Comparison of ENCODE assay signal across 1 cellular context in the genomic region with DNA sequence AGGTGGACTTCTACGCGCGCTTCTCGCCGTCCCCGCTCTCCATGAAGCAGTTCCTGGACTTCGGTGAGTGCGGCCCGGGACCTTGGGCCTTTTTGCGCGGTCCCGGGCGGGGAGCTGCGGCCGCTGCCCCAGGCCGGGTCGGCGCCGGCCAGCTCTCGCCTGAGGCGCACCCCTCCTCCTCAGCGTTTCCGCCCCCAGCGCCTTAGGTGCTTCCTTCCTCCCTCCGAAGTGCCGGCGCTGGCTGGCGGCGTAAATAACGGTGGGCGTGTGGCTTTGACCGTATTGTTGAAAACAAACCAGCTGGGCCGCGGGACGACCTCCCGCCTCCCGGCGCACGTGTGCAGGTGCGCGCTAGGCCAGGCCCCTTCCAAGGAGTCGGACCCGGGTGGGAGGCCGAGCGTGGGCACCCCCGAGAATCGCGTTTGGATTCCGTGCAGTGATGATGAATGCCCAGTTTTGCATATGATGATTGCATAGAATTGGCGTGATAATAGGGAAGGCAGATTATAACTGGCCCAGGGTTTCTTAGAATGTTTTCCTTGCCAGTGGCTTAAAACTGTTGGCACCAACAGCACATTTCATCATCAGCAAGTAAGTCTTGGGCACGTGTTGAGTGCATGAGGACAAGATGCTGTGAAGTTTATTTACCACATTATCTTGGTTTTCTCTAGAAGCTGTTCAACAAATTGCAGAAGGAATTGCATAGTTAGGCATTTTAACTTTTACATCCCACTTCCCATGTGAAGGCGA.
A peak's percentile ranks its signal among the peaks of the same experiment; 100 is the strongest.
TF ChIP-seq lines count a peak whose summit lies in the region.

No MANE protein-coding gene starts in this region.

TF ChIP-seq in HepG2, 621 proteins besides CTCF, POLR2A, EP300 and RAD21 (continued from another document and continues in another):
- TF ChIP-seq, protein P1, sequence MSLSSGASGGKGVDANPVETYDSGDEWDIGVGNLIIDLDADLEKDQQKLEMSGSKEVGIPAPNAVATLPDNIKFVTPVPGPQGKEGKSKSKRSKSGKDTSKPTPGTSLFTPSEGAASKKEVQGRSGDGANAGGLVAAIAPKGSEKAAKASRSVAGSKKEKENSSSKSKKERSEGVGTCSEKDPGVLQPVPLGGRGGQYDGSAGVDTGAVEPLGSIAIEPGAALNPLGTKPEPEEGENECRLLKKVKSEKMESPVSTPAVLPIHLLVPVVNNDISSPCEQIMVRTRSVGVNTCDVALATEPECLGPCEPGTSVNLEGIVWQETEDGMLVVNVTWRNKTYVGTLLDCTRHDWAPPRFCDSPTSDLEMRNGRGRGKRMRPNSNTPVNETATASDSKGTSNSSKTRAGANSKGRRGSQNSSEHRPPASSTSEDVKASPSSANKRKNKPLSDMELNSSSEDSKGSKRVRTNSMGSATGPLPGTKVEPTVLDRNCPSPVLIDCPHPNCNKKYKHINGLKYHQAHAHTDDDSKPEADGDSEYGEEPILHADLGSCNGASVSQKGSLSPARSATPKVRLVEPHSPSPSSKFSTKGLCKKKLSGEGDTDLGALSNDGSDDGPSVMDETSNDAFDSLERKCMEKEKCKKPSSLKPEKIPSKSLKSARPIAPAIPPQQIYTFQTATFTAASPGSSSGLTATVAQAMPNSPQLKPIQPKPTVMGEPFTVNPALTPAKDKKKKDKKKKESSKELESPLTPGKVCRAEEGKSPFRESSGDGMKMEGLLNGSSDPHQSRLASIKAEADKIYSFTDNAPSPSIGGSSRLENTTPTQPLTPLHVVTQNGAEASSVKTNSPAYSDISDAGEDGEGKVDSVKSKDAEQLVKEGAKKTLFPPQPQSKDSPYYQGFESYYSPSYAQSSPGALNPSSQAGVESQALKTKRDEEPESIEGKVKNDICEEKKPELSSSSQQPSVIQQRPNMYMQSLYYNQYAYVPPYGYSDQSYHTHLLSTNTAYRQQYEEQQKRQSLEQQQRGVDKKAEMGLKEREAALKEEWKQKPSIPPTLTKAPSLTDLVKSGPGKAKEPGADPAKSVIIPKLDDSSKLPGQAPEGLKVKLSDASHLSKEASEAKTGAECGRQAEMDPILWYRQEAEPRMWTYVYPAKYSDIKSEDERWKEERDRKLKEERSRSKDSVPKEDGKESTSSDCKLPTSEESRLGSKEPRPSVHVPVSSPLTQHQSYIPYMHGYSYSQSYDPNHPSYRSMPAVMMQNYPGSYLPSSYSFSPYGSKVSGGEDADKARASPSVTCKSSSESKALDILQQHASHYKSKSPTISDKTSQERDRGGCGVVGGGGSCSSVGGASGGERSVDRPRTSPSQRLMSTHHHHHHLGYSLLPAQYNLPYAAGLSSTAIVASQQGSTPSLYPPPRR (CRISPR knock-in tag; IDR thresholded peaks at IDR 0.05; ENCODE audit: borderline replicate concordance) = no peak; the same call in 1 of the 2 replicates
- TF ChIP-seq ZNF772 (CRISPR knock-in tag; IDR thresholded peaks at IDR 0.05) = no peak
- TF ChIP-seq ZNF672 (CRISPR knock-in tag; IDR thresholded peaks at IDR 0.05) = peak; percentile 80; the same call in 1 of the 2 replicates
- no peak for TF ChIP-seq SP5 (CRISPR knock-in tag; IDR thresholded peaks at IDR 0.05; ENCODE audit: borderline replicate concordance, low read depth)
- no peak for TF ChIP-seq RORA (CRISPR knock-in tag; IDR thresholded peaks at IDR 0.05)
- no peak for TF ChIP-seq ZNF431 (CRISPR knock-in tag; IDR thresholded peaks at IDR 0.05; ENCODE audit: borderline replicate concordance, low read depth)
- TF ChIP-seq NCOA1 (CRISPR knock-in tag; IDR thresholded peaks at IDR 0.05) = no peak; the same call in 1 of the 2 replicates
- TF ChIP-seq, protein P2, sequence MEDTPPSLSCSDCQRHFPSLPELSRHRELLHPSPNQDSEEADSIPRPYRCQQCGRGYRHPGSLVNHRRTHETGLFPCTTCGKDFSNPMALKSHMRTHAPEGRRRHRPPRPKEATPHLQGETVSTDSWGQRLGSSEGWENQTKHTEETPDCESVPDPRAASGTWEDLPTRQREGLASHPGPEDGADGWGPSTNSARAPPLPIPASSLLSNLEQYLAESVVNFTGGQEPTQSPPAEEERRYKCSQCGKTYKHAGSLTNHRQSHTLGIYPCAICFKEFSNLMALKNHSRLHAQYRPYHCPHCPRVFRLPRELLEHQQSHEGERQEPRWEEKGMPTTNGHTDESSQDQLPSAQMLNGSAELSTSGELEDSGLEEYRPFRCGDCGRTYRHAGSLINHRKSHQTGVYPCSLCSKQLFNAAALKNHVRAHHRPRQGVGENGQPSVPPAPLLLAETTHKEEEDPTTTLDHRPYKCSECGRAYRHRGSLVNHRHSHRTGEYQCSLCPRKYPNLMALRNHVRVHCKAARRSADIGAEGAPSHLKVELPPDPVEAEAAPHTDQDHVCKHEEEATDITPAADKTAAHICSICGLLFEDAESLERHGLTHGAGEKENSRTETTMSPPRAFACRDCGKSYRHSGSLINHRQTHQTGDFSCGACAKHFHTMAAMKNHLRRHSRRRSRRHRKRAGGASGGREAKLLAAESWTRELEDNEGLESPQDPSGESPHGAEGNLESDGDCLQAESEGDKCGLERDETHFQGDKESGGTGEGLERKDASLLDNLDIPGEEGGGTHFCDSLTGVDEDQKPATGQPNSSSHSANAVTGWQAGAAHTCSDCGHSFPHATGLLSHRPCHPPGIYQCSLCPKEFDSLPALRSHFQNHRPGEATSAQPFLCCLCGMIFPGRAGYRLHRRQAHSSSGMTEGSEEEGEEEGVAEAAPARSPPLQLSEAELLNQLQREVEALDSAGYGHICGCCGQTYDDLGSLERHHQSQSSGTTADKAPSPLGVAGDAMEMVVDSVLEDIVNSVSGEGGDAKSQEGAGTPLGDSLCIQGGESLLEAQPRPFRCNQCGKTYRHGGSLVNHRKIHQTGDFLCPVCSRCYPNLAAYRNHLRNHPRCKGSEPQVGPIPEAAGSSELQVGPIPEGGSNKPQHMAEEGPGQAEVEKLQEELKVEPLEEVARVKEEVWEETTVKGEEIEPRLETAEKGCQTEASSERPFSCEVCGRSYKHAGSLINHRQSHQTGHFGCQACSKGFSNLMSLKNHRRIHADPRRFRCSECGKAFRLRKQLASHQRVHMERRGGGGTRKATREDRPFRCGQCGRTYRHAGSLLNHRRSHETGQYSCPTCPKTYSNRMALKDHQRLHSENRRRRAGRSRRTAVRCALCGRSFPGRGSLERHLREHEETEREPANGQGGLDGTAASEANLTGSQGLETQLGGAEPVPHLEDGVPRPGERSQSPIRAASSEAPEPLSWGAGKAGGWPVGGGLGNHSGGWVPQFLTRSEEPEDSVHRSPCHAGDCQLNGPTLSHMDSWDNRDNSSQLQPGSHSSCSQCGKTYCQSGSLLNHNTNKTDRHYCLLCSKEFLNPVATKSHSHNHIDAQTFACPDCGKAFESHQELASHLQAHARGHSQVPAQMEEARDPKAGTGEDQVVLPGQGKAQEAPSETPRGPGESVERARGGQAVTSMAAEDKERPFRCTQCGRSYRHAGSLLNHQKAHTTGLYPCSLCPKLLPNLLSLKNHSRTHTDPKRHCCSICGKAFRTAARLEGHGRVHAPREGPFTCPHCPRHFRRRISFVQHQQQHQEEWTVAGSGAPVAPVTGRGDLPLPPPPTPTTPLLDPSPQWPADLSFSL (CRISPR knock-in tag; IDR thresholded peaks at IDR 0.05) = no peak
- no peak for TF ChIP-seq SKI (IDR thresholded peaks at IDR 0.05; ENCODE audit: partially characterized antibody)
- no peak for TF ChIP-seq ZMYM3 (CRISPR knock-in tag; IDR thresholded peaks at IDR 0.05)
- TF ChIP-seq FLYWCH1 (CRISPR knock-in tag; IDR thresholded peaks at IDR 0.05) = no peak; the same call in 1 of the 2 replicates
- peak; percentile 66; the same call in 1 of the 2 replicates for TF ChIP-seq FOXK1 (CRISPR knock-in tag; IDR thresholded peaks at IDR 0.05; ENCODE audit: borderline replicate concordance, low read depth)
- peak; percentile 42; the same call in 1 of the 2 replicates for TF ChIP-seq CBX5 (CRISPR knock-in tag; IDR thresholded peaks at IDR 0.05; ENCODE audit: borderline replicate concordance)
- TF ChIP-seq, protein P3, sequence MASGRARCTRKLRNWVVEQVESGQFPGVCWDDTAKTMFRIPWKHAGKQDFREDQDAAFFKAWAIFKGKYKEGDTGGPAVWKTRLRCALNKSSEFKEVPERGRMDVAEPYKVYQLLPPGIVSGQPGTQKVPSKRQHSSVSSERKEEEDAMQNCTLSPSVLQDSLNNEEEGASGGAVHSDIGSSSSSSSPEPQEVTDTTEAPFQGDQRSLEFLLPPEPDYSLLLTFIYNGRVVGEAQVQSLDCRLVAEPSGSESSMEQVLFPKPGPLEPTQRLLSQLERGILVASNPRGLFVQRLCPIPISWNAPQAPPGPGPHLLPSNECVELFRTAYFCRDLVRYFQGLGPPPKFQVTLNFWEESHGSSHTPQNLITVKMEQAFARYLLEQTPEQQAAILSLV (CRISPR knock-in tag; IDR thresholded peaks at IDR 0.05; ENCODE audit: borderline replicate concordance) = no peak
- peak; percentile 42; the same call in 1 of the 2 replicates for TF ChIP-seq ZNF629 (CRISPR knock-in tag; conservative IDR thresholded peaks at IDR 0.05)
- no peak for TF ChIP-seq CHD2 (IDR thresholded peaks at IDR 0.05; ENCODE audit: low read depth, low read length)
- no peak for TF ChIP-seq TCF7 (IDR thresholded peaks at IDR 0.05; ENCODE audit: low read depth)
- TF ChIP-seq SAP130 (CRISPR knock-in tag; IDR thresholded peaks at IDR 0.05; ENCODE audit: low read depth) = peak; percentile 50; the same call in 1 of the 2 replicates
- TF ChIP-seq, protein P4, sequence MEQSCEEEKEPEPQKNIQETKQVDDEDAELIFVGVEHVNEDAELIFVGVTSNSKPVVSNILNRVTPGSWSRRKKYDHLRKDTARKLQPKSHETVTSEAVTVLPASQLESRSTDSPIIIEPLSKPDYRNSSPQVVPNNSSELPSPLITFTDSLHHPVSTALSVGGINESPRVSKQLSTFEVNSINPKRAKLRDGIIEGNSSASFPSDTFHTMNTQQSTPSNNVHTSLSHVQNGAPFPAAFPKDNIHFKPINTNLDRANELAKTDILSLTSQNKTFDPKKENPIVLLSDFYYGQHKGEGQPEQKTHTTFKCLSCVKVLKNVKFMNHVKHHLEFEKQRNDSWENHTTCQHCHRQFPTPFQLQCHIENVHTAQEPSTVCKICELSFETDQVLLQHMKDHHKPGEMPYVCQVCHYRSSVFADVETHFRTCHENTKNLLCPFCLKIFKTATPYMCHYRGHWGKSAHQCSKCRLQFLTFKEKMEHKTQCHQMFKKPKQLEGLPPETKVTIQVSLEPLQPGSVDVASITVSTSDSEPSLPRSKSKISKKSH (CRISPR knock-in tag; IDR thresholded peaks at IDR 0.05; ENCODE audit: borderline replicate concordance) = 0 out of 2 replicates have a peak, but pooled peaks have one; percentile 25
- TF ChIP-seq ZNF598 (CRISPR knock-in tag; IDR thresholded peaks at IDR 0.05; ENCODE audit: borderline replicate concordance) = peak; percentile 65; the same call in 1 of the 2 replicates
- no peak for TF ChIP-seq ZNF451 (CRISPR knock-in tag; IDR thresholded peaks at IDR 0.05)
- no peak for TF ChIP-seq PCBP2 (optimal IDR thresholded peaks at IDR 0.05; ENCODE audit: low read depth, low read length, poor library complexity, severe bottlenecking)
- TF ChIP-seq ZMAT3 (CRISPR knock-in tag; conservative IDR thresholded peaks at IDR 0.05) = no peak
- no peak for TF ChIP-seq FIP1L1 (IDR thresholded peaks at IDR 0.05; ENCODE audit: borderline replicate concordance, insufficient read depth, low read depth, low read length)
- no peak for TF ChIP-seq ZNF24 (IDR thresholded peaks at IDR 0.05)
- no peak for TF ChIP-seq MEIS2 (CRISPR knock-in tag; IDR thresholded peaks at IDR 0.05)
- TF ChIP-seq ZNF468 (CRISPR knock-in tag; IDR thresholded peaks at IDR 0.05) = no peak; the same call in 1 of the 2 replicates
- TF ChIP-seq ZNF264 (CRISPR knock-in tag; IDR thresholded peaks at IDR 0.05) = no peak
- TF ChIP-seq KDM6A (CRISPR knock-in tag; IDR thresholded peaks at IDR 0.05; ENCODE audit: low read depth) = no peak
- TF ChIP-seq HOXA3 (CRISPR knock-in tag; IDR thresholded peaks at IDR 0.05) = no peak
- no peak for TF ChIP-seq ZNF616 (CRISPR knock-in tag; IDR thresholded peaks at IDR 0.05; ENCODE audit: low read depth)
- TF ChIP-seq ZFX (CRISPR knock-in tag; IDR thresholded peaks at IDR 0.05; ENCODE audit: low read depth) = peak; percentile 91
- TF ChIP-seq NKX3-1 (CRISPR knock-in tag; IDR thresholded peaks at IDR 0.05) = no peak; the same call in 1 of the 2 replicates
- no peak for TF ChIP-seq TBX3 (IDR thresholded peaks at IDR 0.05; ENCODE audit: borderline replicate concordance)
- TF ChIP-seq IRX3 (CRISPR knock-in tag; IDR thresholded peaks at IDR 0.05; ENCODE audit: borderline replicate concordance, low read depth) = no peak
- TF ChIP-seq KAT7 (CRISPR knock-in tag; IDR thresholded peaks at IDR 0.05; ENCODE audit: borderline replicate concordance) = no peak
- no peak for TF ChIP-seq ZNF17 (CRISPR knock-in tag; IDR thresholded peaks at IDR 0.05)
- peak; percentile 84 for TF ChIP-seq GLI4 (CRISPR knock-in tag; IDR thresholded peaks at IDR 0.05; ENCODE audit: borderline replicate concordance)
- TF ChIP-seq, protein P5, sequence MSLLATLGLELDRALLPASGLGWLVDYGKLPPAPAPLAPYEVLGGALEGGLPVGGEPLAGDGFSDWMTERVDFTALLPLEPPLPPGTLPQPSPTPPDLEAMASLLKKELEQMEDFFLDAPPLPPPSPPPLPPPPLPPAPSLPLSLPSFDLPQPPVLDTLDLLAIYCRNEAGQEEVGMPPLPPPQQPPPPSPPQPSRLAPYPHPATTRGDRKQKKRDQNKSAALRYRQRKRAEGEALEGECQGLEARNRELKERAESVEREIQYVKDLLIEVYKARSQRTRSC (CRISPR knock-in tag; IDR thresholded peaks at IDR 0.05; ENCODE audit: low read depth) = no peak
- TF ChIP-seq, protein P6, sequence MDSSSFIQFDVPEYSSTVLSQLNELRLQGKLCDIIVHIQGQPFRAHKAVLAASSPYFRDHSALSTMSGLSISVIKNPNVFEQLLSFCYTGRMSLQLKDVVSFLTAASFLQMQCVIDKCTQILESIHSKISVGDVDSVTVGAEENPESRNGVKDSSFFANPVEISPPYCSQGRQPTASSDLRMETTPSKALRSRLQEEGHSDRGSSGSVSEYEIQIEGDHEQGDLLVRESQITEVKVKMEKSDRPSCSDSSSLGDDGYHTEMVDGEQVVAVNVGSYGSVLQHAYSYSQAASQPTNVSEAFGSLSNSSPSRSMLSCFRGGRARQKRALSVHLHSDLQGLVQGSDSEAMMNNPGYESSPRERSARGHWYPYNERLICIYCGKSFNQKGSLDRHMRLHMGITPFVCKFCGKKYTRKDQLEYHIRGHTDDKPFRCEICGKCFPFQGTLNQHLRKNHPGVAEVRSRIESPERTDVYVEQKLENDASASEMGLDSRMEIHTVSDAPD (CRISPR knock-in tag; IDR thresholded peaks at IDR 0.05) = peak; percentile 64; the same call in 1 of the 2 replicates
- TF ChIP-seq MIER3 (CRISPR knock-in tag; IDR thresholded peaks at IDR 0.05; ENCODE audit: borderline replicate concordance) = no peak
- peak; percentile 27; the same call in 1 of the 2 replicates for TF ChIP-seq DR1 (CRISPR knock-in tag; IDR thresholded peaks at IDR 0.05)
